Comparison of ENCODE assay signal across 1 cellular context in the genomic region with DNA sequence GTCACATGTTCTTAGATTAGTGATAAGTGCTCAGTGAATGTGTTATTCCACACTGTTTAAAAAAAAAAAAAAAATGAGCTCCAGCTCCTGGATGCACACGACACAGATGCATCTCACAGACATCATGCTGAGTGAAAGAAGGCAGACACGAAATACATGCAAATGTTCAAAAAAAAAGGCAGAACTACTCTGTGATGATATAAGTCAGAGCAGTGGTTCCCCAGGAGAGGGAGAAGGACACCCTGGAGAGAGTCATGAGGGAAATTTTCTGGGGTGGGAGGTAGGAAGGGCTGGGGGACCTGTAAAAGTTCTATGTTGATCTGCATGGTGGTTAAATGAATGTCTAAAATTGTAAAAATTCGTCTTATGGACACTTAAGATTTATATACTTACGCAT.
TF ChIP-seq lines count a peak whose summit lies in the region.

No MANE protein-coding gene starts in this region.

TF ChIP-seq in SK-N-SH treated with all-trans-retinoic acid at 6 μM for 48 hours, 23 proteins besides CTCF, POLR2A, EP300 and RAD21 (continued from another document):
- TF ChIP-seq, protein P1, sequence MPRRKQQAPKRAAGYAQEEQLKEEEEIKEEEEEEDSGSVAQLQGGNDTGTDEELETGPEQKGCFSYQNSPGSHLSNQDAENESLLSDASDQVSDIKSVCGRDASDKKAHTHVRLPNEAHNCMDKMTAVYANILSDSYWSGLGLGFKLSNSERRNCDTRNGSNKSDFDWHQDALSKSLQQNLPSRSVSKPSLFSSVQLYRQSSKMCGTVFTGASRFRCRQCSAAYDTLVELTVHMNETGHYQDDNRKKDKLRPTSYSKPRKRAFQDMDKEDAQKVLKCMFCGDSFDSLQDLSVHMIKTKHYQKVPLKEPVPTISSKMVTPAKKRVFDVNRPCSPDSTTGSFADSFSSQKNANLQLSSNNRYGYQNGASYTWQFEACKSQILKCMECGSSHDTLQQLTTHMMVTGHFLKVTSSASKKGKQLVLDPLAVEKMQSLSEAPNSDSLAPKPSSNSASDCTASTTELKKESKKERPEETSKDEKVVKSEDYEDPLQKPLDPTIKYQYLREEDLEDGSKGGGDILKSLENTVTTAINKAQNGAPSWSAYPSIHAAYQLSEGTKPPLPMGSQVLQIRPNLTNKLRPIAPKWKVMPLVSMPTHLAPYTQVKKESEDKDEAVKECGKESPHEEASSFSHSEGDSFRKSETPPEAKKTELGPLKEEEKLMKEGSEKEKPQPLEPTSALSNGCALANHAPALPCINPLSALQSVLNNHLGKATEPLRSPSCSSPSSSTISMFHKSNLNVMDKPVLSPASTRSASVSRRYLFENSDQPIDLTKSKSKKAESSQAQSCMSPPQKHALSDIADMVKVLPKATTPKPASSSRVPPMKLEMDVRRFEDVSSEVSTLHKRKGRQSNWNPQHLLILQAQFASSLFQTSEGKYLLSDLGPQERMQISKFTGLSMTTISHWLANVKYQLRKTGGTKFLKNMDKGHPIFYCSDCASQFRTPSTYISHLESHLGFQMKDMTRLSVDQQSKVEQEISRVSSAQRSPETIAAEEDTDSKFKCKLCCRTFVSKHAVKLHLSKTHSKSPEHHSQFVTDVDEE (CRISPR knock-in tag; IDR thresholded peaks at IDR 0.05): no peak
- TF ChIP-seq ARNTL (CRISPR knock-in tag; IDR thresholded peaks at IDR 0.05; ENCODE audit: borderline replicate concordance, low read depth) (no peak), ZC3H10 (CRISPR knock-in tag; IDR thresholded peaks at IDR 0.05) (no peak), OSR1 (CRISPR knock-in tag; IDR thresholded peaks at IDR 0.05) (no peak), SNAI2 (CRISPR knock-in tag; IDR thresholded peaks at IDR 0.05) (no peak), ZNF70 (CRISPR knock-in tag; IDR thresholded peaks at IDR 0.05) (no peak)
